30 cellular contexts compared by ENCODE assay signal in genomic region chr4:182320580-182320979, GRCh38.
"Had no signal": no experiment of that assay in that cellular context is flagged by ENCODE, and none has a peak within 500 bp of the region (broad histone marks: within the 10 kb centered on the region; RNA-seq: fewer than 3 reads in every experiment).

No MANE protein-coding gene starts in this region.

- H3K4me3 Mint-ChIP-seq: mesothelial cell of epicardium; naive thymus-derived CD4-positive, alpha-beta T cell; nephron; stimulated activated naive B cell treated with anti-CD40 and anti-IgM and Interleukin-4, amounts not matched to agents 10 μg/mL and 1 μg/mL and 100 μg/mL, for 72 hours; stimulated activated naive CD8-positive, alpha-beta T cell treated with anti-CD3 and anti-CD28 coated beads, Interleukin-15, Interleukin-2, amounts not matched to agents 100 ng/mL and 50 ng/mL, for 24 hours had no signal

- H3K36me3 Mint-ChIP-seq: naive thymus-derived CD4-positive, alpha-beta T cell; stimulated activated naive B cell treated with anti-CD40 and anti-IgM and Interleukin-4, amounts not matched to agents 10 μg/mL and 1 μg/mL and 100 μg/mL, for 72 hours had no signal

- DNase-seq: cerebellar nuclear complex; cortex of kidney; dorsolateral prefrontal cortex; effector CD4-positive, alpha-beta T cell; foreskin fibroblast; gastrocnemius medialis; head of caudate nucleus; kidney; left ventricle myocardium superior; mesenchymal stem cell; mucosa of descending colon; naive thymus-derived CD4-positive, alpha-beta T cell; nucleus accumbens; ovary; posterior cingulate gyrus; psoas muscle; right cardiac atrium; small intestine; stimulated activated CD4-positive, alpha-beta T cell treated with anti-CD3 and anti-CD28 coated beads, Interleukin-15, amount 100 ng/mL, for 24 hours; stimulated activated CD4-positive, alpha-beta T cell treated with anti-CD3 and anti-CD28 coated beads, Interleukin-2, amount 100 ng/mL, for 48 hours; stimulated activated naive B cell treated with anti-CD40 and anti-IgM and Interleukin-4, amounts not matched to agents 10 μg/mL and 1 μg/mL and 100 μg/mL, for 72 hours; upper lobe of right lung; uterus had no signal

- H3K4me1 ChIP-seq: gastrocnemius medialis, psoas muscle, tibial nerve, upper lobe of right lung, uterus had no signal

- H3K27ac ChIP-seq: dorsolateral prefrontal cortex, epithelial cell of prostate, gastrocnemius medialis, ovary, psoas muscle, thoracic aorta, tibial nerve, upper lobe of right lung, uterus had no signal

- H3K36me3 ChIP-seq: gastrocnemius medialis, ovary, thoracic aorta, tibial nerve, upper lobe of right lung, uterus had no signal

- ATAC-seq: esophagus mucosa; gastrocnemius medialis; left ventricle myocardium superior; mucosa of descending colon; naive thymus-derived CD4-positive, alpha-beta T cell; psoas muscle; right cardiac atrium; stimulated activated naive B cell treated with anti-CD40 and anti-IgM and Interleukin-4, amounts not matched to agents 10 μg/mL and 1 μg/mL and 100 μg/mL, for 72 hours; upper lobe of right lung had no signal

- H3K9me3 ChIP-seq: gastrocnemius medialis, ovary, psoas muscle, thoracic aorta, upper lobe of right lung, uterus had no signal

- H3K4me1 Mint-ChIP-seq: naive thymus-derived CD4-positive, alpha-beta T cell; stimulated activated naive B cell treated with anti-CD40 and anti-IgM and Interleukin-4, amounts not matched to agents 10 μg/mL and 1 μg/mL and 100 μg/mL, for 72 hours had no signal

- H3K27me3 Mint-ChIP-seq: stimulated activated naive CD8-positive, alpha-beta T cell treated with anti-CD3 and anti-CD28 coated beads, Interleukin-15, Interleukin-2, amounts not matched to agents 100 ng/mL and 50 ng/mL, for 24 hours had no signal

- H3K27ac Mint-ChIP-seq: mesothelial cell of epicardium; nephron; stimulated activated naive B cell treated with anti-CD40 and anti-IgM and Interleukin-4, amounts not matched to agents 10 μg/mL and 1 μg/mL and 100 μg/mL, for 72 hours; stimulated activated naive CD8-positive, alpha-beta T cell treated with anti-CD3 and anti-CD28 coated beads, Interleukin-15, Interleukin-2, amounts not matched to agents 100 ng/mL and 50 ng/mL, for 24 hours had no signal

- H3K27me3 ChIP-seq: gastrocnemius medialis, ovary, tibial nerve, upper lobe of right lung, uterus had no signal

- H3K4me3 ChIP-seq: dorsolateral prefrontal cortex, gastrocnemius medialis, mucosa of descending colon, ovary, psoas muscle, thoracic aorta, tibial nerve, upper lobe of right lung, uterus had no signal
